In the genomic region with DNA sequence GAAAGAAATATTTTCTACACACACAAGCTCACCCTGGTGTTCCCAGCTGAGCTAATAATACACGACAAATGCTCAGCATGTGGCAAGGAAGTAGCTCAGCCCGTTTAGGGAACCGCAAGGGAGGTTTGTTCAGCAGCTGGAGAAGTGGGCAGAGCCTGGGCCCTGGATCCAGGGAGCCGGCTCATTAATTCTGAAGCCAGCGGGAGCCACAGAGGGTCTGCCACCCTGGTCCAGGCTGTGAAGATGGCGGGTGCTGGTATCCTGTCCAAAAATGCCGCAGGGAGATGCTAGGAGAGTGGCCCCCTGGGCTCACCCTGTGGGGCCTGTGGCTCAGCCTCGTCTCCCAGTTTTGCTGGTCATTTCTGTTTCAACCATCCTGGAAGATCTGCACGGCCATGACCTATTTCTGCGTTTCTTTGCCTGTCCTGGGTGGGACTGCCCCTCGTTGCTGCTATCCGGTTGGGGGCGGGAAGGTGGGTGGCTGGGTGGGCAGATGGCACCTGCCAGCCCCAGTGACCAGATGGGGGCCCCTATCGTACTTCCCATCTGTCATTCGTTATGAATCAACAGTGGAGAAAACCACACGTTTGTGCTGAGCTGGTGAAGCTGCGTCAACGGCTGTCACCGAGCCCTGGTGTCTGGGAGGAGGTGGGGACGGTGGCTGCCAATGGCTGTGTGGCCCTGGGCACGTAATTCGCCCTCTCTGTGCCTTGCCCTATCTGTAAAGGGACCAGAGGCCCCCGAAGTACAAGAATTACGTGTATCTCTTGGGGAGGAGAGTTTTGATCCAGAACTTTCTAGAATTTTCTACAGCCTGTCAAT, we compare ENCODE assay signal across 8 cellular contexts. TPM values are rescaled to one million over a fixed set of nuclear protein-coding genes. Genes with fewer than 3 reads are reported as not detected.
DNase-seq lines count a peak whose midpoint lies in the region; TF ChIP-seq lines count a peak whose summit lies in the region.

No MANE protein-coding gene starts in this region.

- H3K9me2 ChIP-seq in DOHH2 (replicated peaks; ENCODE audit: control insufficient read depth, low read length), result no peaks in the 10 kb centered on the region

- H3K4me1 ChIP-seq in DOHH2 (ENCODE audit: control insufficient read depth, low read length) (peaks cover 13% of the 10 kb centered on the region), HEK293 (ENCODE audit: control insufficient read depth, insufficient read depth, low read length) (no peaks in the 10 kb centered on the region)

- POLR2A ChIA-PET in HEK293 (lab: Yijun Ruan, JAX), result no interaction called here

- DNase-seq in NCI-H524 treated with DMSO at 0.1 percent for 48 hours (lab: John Stamatoyannopoulos, UW) (peak; percentile 87), fibroblast of peridontal ligament (ENCODE audit: extremely low read depth) (peak; percentile 34), smooth muscle cell of the brain vasculature (ENCODE audit: low read depth, low spot score) (peak; percentile 73), MG63 (no peak), DMS114 treated with DMSO at 0.1 percent for 48 hours (lab: John Stamatoyannopoulos, UW; ENCODE audit: unreplicated experiment) (no peak)
- peak; percentile 73 for DNase-seq in activated CD8-positive, alpha-beta memory T cell treated with anti-CD3 and anti-CD28 coated beads, Interleukin-2, amount 50 U/mL, for 1 hour (ENCODE audit: extremely low read depth)

- H3K27me3 ChIP-seq in DOHH2 (ENCODE audit: control insufficient read depth, low read length) (peaks cover 22% of the 10 kb centered on the region), MG63 (no peaks in the 10 kb centered on the region)

- H3K4me3 ChIP-seq in DOHH2 (ENCODE audit: low read length), result no peak overlapping the region
- no peak overlapping the region for H3K4me3 ChIP-seq in HEK293 (ENCODE audit: low read depth, low read length)
- H3K4me3 ChIP-seq in MG63, result no peak overlapping the region

- no peaks in the 10 kb centered on the region for H3K9me3 ChIP-seq in DOHH2 (ENCODE audit: control insufficient read depth, insufficient read depth, low read length)
- no peaks in the 10 kb centered on the region for H3K9me3 ChIP-seq in HEK293 (ENCODE audit: control insufficient read depth, insufficient read depth, low read depth, low read length)
- no peaks in the 10 kb centered on the region for H3K9me3 ChIP-seq in MG63

- H4K20me1 ChIP-seq in DOHH2 (ENCODE audit: control insufficient read depth, insufficient read depth, low read depth, low read length), result no peaks in the 10 kb centered on the region

- TF ChIP-seq CTCF in DOHH2 (IDR thresholded peaks at IDR 0.05; ENCODE audit: low read depth, low read length, poor library complexity, severe bottlenecking) (no peak), HEK293 (tag by site-specific recombination; IDR thresholded peaks at IDR 0.05) (no peak)

- H3K27ac ChIP-seq in DOHH2 (ENCODE audit: low read depth, low read length) (no peak overlapping the region), HEK293 (ENCODE audit: extremely low read depth, low read depth, low read length) (no peak overlapping the region)

- no peaks in the 10 kb centered on the region for H3K36me3 ChIP-seq in DOHH2 (ENCODE audit: control insufficient read depth, low read length)
- H3K36me3 ChIP-seq in HEK293 (ENCODE audit: control insufficient read depth in 2 of 2, insufficient read depth in 1 of 2, low read length in 2 of 2), result no peaks in the 10 kb centered on the region
- H3K36me3 ChIP-seq in MG63, result no peaks in the 10 kb centered on the region

- CTCF ChIA-PET in HEK293 (lab: Yijun Ruan, JAX), result interaction anchor here (0.6 to 1.6 kb wide), 5 partner anchors 7 to 30 kb away, joined by 3 to 7 read pairs (median 3); no protein-coding TSS in a partner anchor

- no peaks in the 10 kb centered on the region for H3F3A ChIP-seq in DOHH2 (ENCODE audit: control insufficient read depth, insufficient read depth)

- peak overlapping the region; percentile 30 for H3K4me2 ChIP-seq in DOHH2 (ENCODE audit: low read length)

- no peaks in the 10 kb centered on the region for H3K79me2 ChIP-seq in DOHH2 (ENCODE audit: control insufficient read depth, low read length)

TF ChIP-seq in HEK293, 187 proteins besides CTCF, POLR2A, EP300 and RAD21:
- TF ChIP-seq ZBTB8A (tag by site-specific recombination; IDR thresholded peaks at IDR 0.05) (peak; percentile 52; the same call in 1 of the 2 replicates), ZIC2 (tag by site-specific recombination; IDR thresholded peaks at IDR 0.05) (peak; percentile 80), ZNF138 (tag by site-specific recombination; IDR thresholded peaks at IDR 0.05; ENCODE audit: borderline replicate concordance) (no peak), GLIS1 (tag by site-specific recombination; IDR thresholded peaks at IDR 0.05) (peak; percentile 79), ZNF610 (tag by site-specific recombination; IDR thresholded peaks at IDR 0.05; ENCODE audit: borderline replicate concordance) (no peak), ZNF24 (tag by site-specific recombination; IDR thresholded peaks at IDR 0.05) (no peak)
- TF ChIP-seq, protein P1, sequence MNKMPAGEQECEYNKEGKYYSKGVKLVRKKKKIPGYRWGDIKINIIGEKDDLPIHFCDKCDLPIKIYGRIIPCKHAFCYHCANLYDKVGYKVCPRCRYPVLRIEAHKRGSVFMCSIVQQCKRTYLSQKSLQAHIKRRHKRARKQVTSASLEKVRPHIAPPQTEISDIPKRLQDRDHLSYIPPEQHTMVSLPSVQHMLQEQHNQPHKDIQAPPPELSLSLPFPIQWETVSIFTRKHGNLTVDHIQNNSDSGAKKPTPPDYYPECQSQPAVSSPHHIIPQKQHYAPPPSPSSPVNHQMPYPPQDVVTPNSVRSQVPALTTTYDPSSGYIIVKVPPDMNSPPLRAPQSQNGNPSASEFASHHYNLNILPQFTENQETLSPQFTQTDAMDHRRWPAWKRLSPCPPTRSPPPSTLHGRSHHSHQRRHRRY (tag by site-specific recombination; IDR thresholded peaks at IDR 0.05), result no peak

RNA-seq across cellular contexts. Expression of a gene that starts 2.7 kb away (rescaled TPM):
- total RNA-seq in MG63 (2014; rRNA removed; shearing (Covaris generic); ENCODE audit: low replicate concordance), result not detected in 2 replicates

RNA-seq across cellular contexts. Expression of a gene that starts 39.0 kb away (rescaled TPM):
- total RNA-seq in MG63 (2014; rRNA removed; shearing (Covaris generic); ENCODE audit: low replicate concordance), result 29.7 and 46.0 TPM in 2 replicates

RNA-seq across cellular contexts. Expression of a gene that starts 45.4 kb away (rescaled TPM):
- not detected in 2 replicates for total RNA-seq in MG63 (2014; rRNA removed; shearing (Covaris generic); ENCODE audit: low replicate concordance)

RNA-seq across cellular contexts. Expression of a gene that starts 52.5 kb away (rescaled TPM):
- total RNA-seq in MG63 (2014; rRNA removed; shearing (Covaris generic); ENCODE audit: low replicate concordance), result 55.6 and 68.5 TPM in 2 replicates

Comparison
In these comparisons a context has a peak if more than half of its experiments do, and no peak if none do; other contexts are left out.
1. DNase-seq: peak in NCI-H524 treated with DMSO at 0.1 percent for 48 hours (single experiment), activated CD8-positive, alpha-beta memory T cell treated with anti-CD3 and anti-CD28 coated beads, Interleukin-2, amount 50 U/mL, for 1 hour (single experiment), fibroblast of peridontal ligament (single experiment) and smooth muscle cell of the brain vasculature (single experiment); none in MG63 (single experiment) and DMS114 treated with DMSO at 0.1 percent for 48 hours (single experiment).